8 cellular contexts compared by ENCODE assay signal in genomic region chr19:45496349-45496953, GRCh38. TPM values are rescaled to one million over a fixed set of nuclear protein-coding genes. Genes with fewer than 3 reads are reported as not detected.
DNase-seq lines count a peak whose midpoint lies in the region; ATAC-seq and TF ChIP-seq lines count a peak whose summit lies in the region.

No MANE protein-coding gene starts in this region.

- H3K9me3 Mint-ChIP-seq in natural killer cell treated with Interleukin-12 subunit alpha and Interleukin-12 subunit beta and Interleukin-15 and Interleukin-18, amount 100 ng/mL, for 72 hours = no peaks in the 10 kb centered on the region

- H3K4me3 Mint-ChIP-seq in natural killer cell treated with Interleukin-12 subunit alpha and Interleukin-12 subunit beta and Interleukin-15 and Interleukin-18, amount 100 ng/mL, for 72 hours = peak overlapping the region; percentile 91

- H3K27me3 Mint-ChIP-seq in natural killer cell treated with Interleukin-12 subunit alpha and Interleukin-12 subunit beta and Interleukin-15 and Interleukin-18, amount 100 ng/mL, for 72 hours = peaks cover 11 to 12% of the 10 kb centered on the region in 2 donors

- H3K4me1 ChIP-seq in HUES64 (ENCODE audit: insufficient read depth, low read length) (peaks cover 18% of the 10 kb centered on the region), esophagus squamous epithelium (peaks cover 44 to 63% (median 47%) of the 10 kb centered on the region in 3 donors)

- DNase-seq in activated CD4-positive, alpha-beta T cell treated with anti-CD3 and anti-CD28 coated beads, Interleukin-2, amount 50 U/mL, for 48 hours = peak; percentile 40 to 48
- no peak for DNase-seq in esophagus squamous epithelium (lab: John Stamatoyannopoulos, UW)
- DNase-seq in natural killer cell treated with Interleukin-12 subunit alpha and Interleukin-12 subunit beta and Interleukin-15 and Interleukin-18, amount 100 ng/mL, for 72 hours (ENCODE audit: low spot score) = no peak
- DNase-seq in NCI-H2171 (lab: John Stamatoyannopoulos, UW) = no peak

- H3K4me3 ChIP-seq in HUES64 (ENCODE audit: low read length) = peak overlapping the region; percentile 74
- H3K4me3 ChIP-seq in esophagus squamous epithelium = peak overlapping the region; percentile 41 to 79 (median 69)

- 0 out of 2 replicates have a peak, but pooled peaks cover 6% of the 10 kb centered on the region for H3K36me3 ChIP-seq in HUES64 (ENCODE audit: insufficient read depth, low read length)
- no peaks in the 10 kb centered on the region for H3K36me3 ChIP-seq in esophagus squamous epithelium

- under 1% methylated on average over 54 of the region's 54 CpGs for WGBS in HUES64
- WGBS in esophagus squamous epithelium, 2 donors = 0 to 8% methylated on average over 2 of the region's 54 CpGs

- TF ChIP-seq POLR2A in esophagus squamous epithelium (IDR thresholded peaks at IDR 0.05) = no peak

- peak overlapping the region; percentile 58 to 73 for H3K27ac Mint-ChIP-seq in natural killer cell treated with Interleukin-12 subunit alpha and Interleukin-12 subunit beta and Interleukin-15 and Interleukin-18, amount 100 ng/mL, for 72 hours

- H3K27ac ChIP-seq in HUES64 (ENCODE audit: low read depth, low read length) (peak overlapping the region; percentile 62; the same call in 1 of the 2 replicates), esophagus squamous epithelium (peak overlapping the region; percentile 29 to 77 (median 64))

- intact Hi-C loops in esophagus squamous epithelium (cut with DNase I) = no loop called here

- peaks cover 39 to 41% of the 10 kb centered on the region in 2 donors for H3K4me1 Mint-ChIP-seq in natural killer cell treated with Interleukin-12 subunit alpha and Interleukin-12 subunit beta and Interleukin-15 and Interleukin-18, amount 100 ng/mL, for 72 hours (ENCODE audit: low read depth in 2 of 2)

- H3K9ac ChIP-seq in HUES64 (ENCODE audit: low read depth, low read length) = peak overlapping the region; percentile 71

- no peaks in the 10 kb centered on the region for H3K36me3 Mint-ChIP-seq in natural killer cell treated with Interleukin-12 subunit alpha and Interleukin-12 subunit beta and Interleukin-15 and Interleukin-18, amount 100 ng/mL, for 72 hours

- H3K27me3 ChIP-seq in HUES64 (ENCODE audit: insufficient read depth, low read length) = peaks cover 21% of the 10 kb centered on the region
- peaks cover 0 to 28% (median 0%) of the 10 kb centered on the region in 4 donors for H3K27me3 ChIP-seq in esophagus squamous epithelium

- ATAC-seq in GM18907 (IDR thresholded peaks at IDR 0.05; ENCODE audit: unreplicated experiment) (peak; percentile 15), GM21786 (IDR thresholded peaks at IDR 0.05; ENCODE audit: unreplicated experiment) (no peak), GM21390 (IDR thresholded peaks at IDR 0.05; ENCODE audit: unreplicated experiment) (no peak)
- peak; percentile 15 to 49 for ATAC-seq in natural killer cell treated with Interleukin-12 subunit alpha and Interleukin-12 subunit beta and Interleukin-15 and Interleukin-18, amount 100 ng/mL, for 72 hours

- H3K9me3 ChIP-seq in HUES64 (ENCODE audit: insufficient read depth, low read depth, low read length) (no peaks in the 10 kb centered on the region), esophagus squamous epithelium (no peaks in the 10 kb centered on the region)

- TF ChIP-seq CTCF in esophagus squamous epithelium (IDR thresholded peaks at IDR 0.05) = no peak

RNA-seq across cellular contexts. Expression of gene RTN2, which starts 0.4 kb away (rescaled TPM):
- polyA plus RNA-seq in HUES64 (2013, experiment 1 of 2) = 17.2 TPM
- polyA plus RNA-seq in HUES64 (2013, experiment 2 of 2) = 18.8 TPM
- 1 to 10 TPM; 1.9 to 7.2 (median 4.2) TPM for total RNA-seq in esophagus squamous epithelium
- 1 to 10 TPM; 5.9 to 7.8 TPM for total RNA-seq in natural killer cell treated with Interleukin-12 subunit alpha and Interleukin-12 subunit beta and Interleukin-15 and Interleukin-18, amount 100 ng/mL, for 72 hours

RNA-seq across cellular contexts. Expression of gene PPM1N, which starts 1.8 kb away (rescaled TPM):
- 5.5 TPM for polyA plus RNA-seq in HUES64 (2013, experiment 1 of 2)
- 4.8 TPM for polyA plus RNA-seq in HUES64 (2013, experiment 2 of 2)
- 1 to 10 TPM; 1.8 to 6.7 (median 4.0) TPM for total RNA-seq in esophagus squamous epithelium
- 1 to 10 TPM; 3.2 to 3.6 TPM for total RNA-seq in natural killer cell treated with Interleukin-12 subunit alpha and Interleukin-12 subunit beta and Interleukin-15 and Interleukin-18, amount 100 ng/mL, for 72 hours

RNA-seq across cellular contexts. Expression of gene VASP, which starts 10.8 kb away (rescaled TPM):
- 92.8 TPM for polyA plus RNA-seq in HUES64 (2013, experiment 1 of 2)
- polyA plus RNA-seq in HUES64 (2013, experiment 2 of 2) = 93.5 TPM
- 10 to 100 TPM; 39.2 to 82.9 (median 52.7) TPM for total RNA-seq in esophagus squamous epithelium
- 100 to 1,000 TPM; 447 to 589 TPM for total RNA-seq in natural killer cell treated with Interleukin-12 subunit alpha and Interleukin-12 subunit beta and Interleukin-15 and Interleukin-18, amount 100 ng/mL, for 72 hours

RNA-seq across cellular contexts. Expression of gene FOSB, which starts 28.7 kb away (rescaled TPM):
- 0.25 TPM for polyA plus RNA-seq in HUES64 (2013, experiment 1 of 2)
- 0.44 TPM for polyA plus RNA-seq in HUES64 (2013, experiment 2 of 2)
- 1 to 10 TPM; 1.7 to 4.6 (median 2.5) TPM for total RNA-seq in esophagus squamous epithelium
- 10 to 100 TPM; 16.3 to 18.0 TPM for total RNA-seq in natural killer cell treated with Interleukin-12 subunit alpha and Interleukin-12 subunit beta and Interleukin-15 and Interleukin-18, amount 100 ng/mL, for 72 hours

Comparison
In these comparisons a context has a peak if more than half of its experiments do, and no peak if none do; other contexts are left out.
1. ATAC-seq: peak in GM18907 (single experiment) and natural killer cell treated with Interleukin-12 subunit alpha and Interleukin-12 subunit beta and Interleukin-15 and Interleukin-18, amount 100 ng/mL, for 72 hours (2 of 2); none in GM21786 (single experiment) and GM21390 (single experiment).
2. DNase-seq: peak in activated CD4-positive, alpha-beta T cell treated with anti-CD3 and anti-CD28 coated beads, Interleukin-2, amount 50 U/mL, for 48 hours (2 of 2); none in esophagus squamous epithelium (single experiment), natural killer cell treated with Interleukin-12 subunit alpha and Interleukin-12 subunit beta and Interleukin-15 and Interleukin-18, amount 100 ng/mL, for 72 hours (single experiment) and NCI-H2171 (single experiment).
3. RNA of gene VASP, which starts 10.8 kb away (total RNA-seq): 447 to 589 TPM in natural killer cell treated with Interleukin-12 subunit alpha and Interleukin-12 subunit beta and Interleukin-15 and Interleukin-18, amount 100 ng/mL, for 72 hours; 39.2 to 82.9 TPM in esophagus squamous epithelium; every median in the first group is over 4 times any median in the second.